Comparison of ENCODE assay signal across 30 cellular contexts in genomic region chr10:9759596-9759995, GRCh38.
"Had no signal": no experiment of that assay in that cellular context is flagged by ENCODE, and none has a peak within 500 bp of the region (broad histone marks: within the 10 kb centered on the region; RNA-seq: fewer than 3 reads in every experiment).

No MANE protein-coding gene starts in this region.

- H3K4me1 Mint-ChIP-seq: endodermal cell, naive B cell had no signal

- DNase-seq: dermis blood vessel endothelial cell; dorsolateral prefrontal cortex; effector CD4-positive, alpha-beta T cell; effector memory CD8-positive, alpha-beta T cell; endodermal cell; erythroblast; esophagus squamous epithelium; foreskin fibroblast; foreskin melanocyte; gastrocnemius medialis; glutamatergic neuron; head of caudate nucleus; heart right ventricle; hippocampal formation; left cardiac atrium; left lung; left ventricle myocardium superior; lower lobe of right lung; mesenchymal stem cell; mucosa of descending colon; naive B cell had no signal

- H3K27me3 Mint-ChIP-seq: effector memory CD8-positive, alpha-beta T cell; naive B cell had no signal

- H3K4me3 ChIP-seq: coronary artery, dorsolateral prefrontal cortex, esophagus squamous epithelium, gastrocnemius medialis, heart right ventricle, left lung, lower lobe of right lung, mucosa of descending colon had no signal

- FAIRE-seq: colon, endometrium, endothelial cell of umbilical vein, islet of Langerhans, keratinocyte had no signal

- H3K36me3 ChIP-seq: esophagus squamous epithelium, gastrocnemius medialis, heart right ventricle, left lung, lower lobe of right lung had no signal

- H3K27ac Mint-ChIP-seq: effector memory CD8-positive, alpha-beta T cell; endodermal cell; mesothelial cell of epicardium had no signal

- H3K4me3 Mint-ChIP-seq: effector memory CD8-positive, alpha-beta T cell; endodermal cell; mesothelial cell of epicardium had no signal

- ATAC-seq: effector memory CD8-positive, alpha-beta T cell; esophagus mucosa; gastrocnemius medialis; heart right ventricle; left cardiac atrium; left lung; left ventricle myocardium superior; lower lobe of right lung; mucosa of descending colon had no signal

- H3K27me3 ChIP-seq: dorsolateral prefrontal cortex, esophagus squamous epithelium, gastrocnemius medialis, heart right ventricle, left lung had no signal

- H3K27ac ChIP-seq: coronary artery, dorsolateral prefrontal cortex, epithelial cell of prostate, esophagus squamous epithelium, gastrocnemius medialis, heart right ventricle, left lung, lower lobe of right lung had no signal

- H3K36me3 Mint-ChIP-seq: naive B cell had no signal

- H3K4me1 ChIP-seq: esophagus squamous epithelium, gastrocnemius medialis, heart right ventricle, left lung, lower lobe of right lung had no signal

- H3K9me3 ChIP-seq: gastrocnemius medialis, left lung, lower lobe of right lung, mucosa of descending colon had no signal
